In genomic region chr20:41047975-41048305, GRCh38 we compare ENCODE assay signal across 8 cellular contexts. TPM values are rescaled to one million over a fixed set of nuclear protein-coding genes. Genes with fewer than 3 reads are reported as not detected.
DNase-seq lines count a peak whose midpoint lies in the region; ATAC-seq and TF ChIP-seq lines count a peak whose summit lies in the region.

No MANE protein-coding gene starts in this region.

- peaks cover 95% of the 10 kb centered on the region for H3K4me1 Mint-ChIP-seq in activated naive CD8-positive, alpha-beta T cell (ENCODE audit: low read depth)

- no peak overlapping the region for H3K27ac ChIP-seq in aorta (ENCODE audit: low read depth in 1 of 2, low read length in 2 of 2)

- H3K9me3 Mint-ChIP-seq in activated naive CD8-positive, alpha-beta T cell (ENCODE audit: low read depth) = no peaks in the 10 kb centered on the region

- peaks cover 4 to 19% of the 10 kb centered on the region in 2 donors for H3K4me1 ChIP-seq in aorta (ENCODE audit: control insufficient read depth in 1 of 2, insufficient read depth in 2 of 2, low read length in 2 of 2)

- 0% methylated on average over 1 of the region's 1 CpG for WGBS in aorta, 2 donors

- intact Hi-C loops in aorta (cut with DNase I) = no loop called here

- H3K36me3 ChIP-seq in aorta (ENCODE audit: control insufficient read depth in 1 of 2, insufficient read depth in 2 of 2, low read length in 1 of 2) = no peaks in the 10 kb centered on the region

- H3K4me3 Mint-ChIP-seq in activated naive CD8-positive, alpha-beta T cell = peak overlapping the region; percentile 74

- peak; percentile 39 for ATAC-seq in HG03442 (IDR thresholded peaks at IDR 0.05; ENCODE audit: unreplicated experiment)
- peak; percentile 65 for ATAC-seq in aorta (ENCODE audit: low FRiP score)
- no peak for ATAC-seq in GM18505 (IDR thresholded peaks at IDR 0.05; ENCODE audit: unreplicated experiment)
- ATAC-seq in HG02970 (IDR thresholded peaks at IDR 0.05; ENCODE audit: low FRiP score, unreplicated experiment) = no peak

- no peaks in the 10 kb centered on the region for H3K9me3 ChIP-seq in aorta (ENCODE audit: control insufficient read depth, low read length)

- H3K36me3 Mint-ChIP-seq in activated naive CD8-positive, alpha-beta T cell = peaks cover 2% of the 10 kb centered on the region

- H3K4me3 ChIP-seq in aorta (ENCODE audit: low read length in 2 of 2) = peak overlapping the region; percentile 3 to 48

- no peaks in the 10 kb centered on the region for H3K27me3 ChIP-seq in aorta (ENCODE audit: control insufficient read depth in 1 of 2, insufficient read depth in 2 of 2, low read length in 1 of 2)

- H3K27me3 Mint-ChIP-seq in activated naive CD8-positive, alpha-beta T cell = no peaks in the 10 kb centered on the region

- no peak for TF ChIP-seq POLR2A in GM18505 (IDR thresholded peaks at IDR 0.05; ENCODE audit: borderline replicate concordance, extremely low read depth, insufficient read depth, insufficient read length)

- peak overlapping the region; percentile 76 for H3K27ac Mint-ChIP-seq in activated naive CD8-positive, alpha-beta T cell

- peak; percentile 31 for DNase-seq in GM03348 (ENCODE audit: low spot score)
- DNase-seq in kidney tubule cell (ENCODE audit: low spot score) = peak; percentile 62
- DNase-seq in aorta = no peak
- no peak for DNase-seq in NCI-H510A treated with DMSO at 0.1 percent for 48 hours (lab: John Stamatoyannopoulos, UW)

RNA-seq across cellular contexts. Expression of gene TOP1, which starts 19.3 kb away (rescaled TPM):
- 10 to 100 TPM; 30.1 to 32.4 TPM for total RNA-seq in aorta
- 10 to 100 TPM; 15.6 to 18.2 TPM for polyA plus RNA-seq in aorta

Comparison
In these comparisons a context has a peak if more than half of its experiments do, and no peak if none do; other contexts are left out.
1. DNase-seq: peak in GM03348 (single experiment) and kidney tubule cell (single experiment); none in aorta (0 of 2) and NCI-H510A treated with DMSO at 0.1 percent for 48 hours (single experiment).
2. ATAC-seq: peak in HG03442 (single experiment) and aorta (single experiment); none in GM18505 (single experiment) and HG02970 (single experiment).